Comparison of ENCODE assay signal across 8 cellular contexts in genomic region chr1:73674945-73675561, GRCh38.
DNase-seq lines count a peak whose midpoint lies in the region; ATAC-seq, FAIRE-seq and TF ChIP-seq lines count a peak whose summit lies in the region.

No MANE protein-coding gene starts in this region.

- FAIRE-seq in H54 (lab: Jason Lieb, UNC): peak; percentile 76

- H3K9me3 ChIP-seq in WERI-Rb-1 (ENCODE audit: severe bottlenecking) (no peaks in the 10 kb centered on the region), liver (ENCODE audit: control insufficient read depth in 4 of 4, low read length in 3 of 4) (no peaks in the 10 kb centered on the region)

- CTCF ChIA-PET in activated naive CD4-positive, alpha-beta T cell treated with anti-CD3 and anti-CD28 coated beads, Interleukin-2, amount 10 ng/mL, durations not matched to agents 7 days and 5 days (lab: Charles Lee): interaction anchor here (1.0 to 1.2 kb wide), 2 partner anchors 21 to 41 kb away, joined by 3 read pairs; no protein-coding TSS in a partner anchor

- ATAC-seq in HG03457 (IDR thresholded peaks at IDR 0.05; ENCODE audit: unreplicated experiment) (no peak), GM19455 (IDR thresholded peaks at IDR 0.05; ENCODE audit: unreplicated experiment) (no peak)

- TF ChIP-seq CTCF in WERI-Rb-1 (IDR thresholded peaks at IDR 0.05; ENCODE audit: low read depth, low read length) (peak; percentile 36), liver (IDR thresholded peaks at IDR 0.05; ENCODE audit: low read depth, low read length, missing input control) (peak; percentile 39)

- H3K27me3 Mint-ChIP-seq in activated naive CD4-positive, alpha-beta T cell treated with anti-CD3 and anti-CD28 coated beads, Interleukin-2, amount 10 ng/mL, durations not matched to agents 7 days and 5 days: no peaks in the 10 kb centered on the region

- no peak overlapping the region for H3K4me3 ChIP-seq in WERI-Rb-1 (ENCODE audit: low read depth, low read length)
- H3K4me3 ChIP-seq in liver (ENCODE audit: low read depth in 1 of 3, low read length in 3 of 3): no peak overlapping the region

- 3% methylated on average over 2 of the region's 2 CpGs for WGBS in liver

- no peaks in the 10 kb centered on the region for H3K4me1 ChIP-seq in liver (ENCODE audit: control insufficient read depth in 4 of 4, insufficient read depth in 4 of 4, low read length in 3 of 4)

- no peaks in the 10 kb centered on the region for H3K36me3 Mint-ChIP-seq in activated naive CD4-positive, alpha-beta T cell treated with anti-CD3 and anti-CD28 coated beads, Interleukin-2, amount 10 ng/mL, durations not matched to agents 7 days and 5 days

- no peak for TF ChIP-seq POLR2A in H54 (IDR thresholded peaks at IDR 0.05; ENCODE audit: low read depth, low read length)

- H3K27ac Mint-ChIP-seq in activated naive CD4-positive, alpha-beta T cell treated with anti-CD3 and anti-CD28 coated beads, Interleukin-2, amount 10 ng/mL, durations not matched to agents 7 days and 5 days: no peak overlapping the region

- no peaks in the 10 kb centered on the region for H3K27me3 ChIP-seq in WERI-Rb-1 (ENCODE audit: insufficient read depth, low read depth, severe bottlenecking)
- H3K27me3 ChIP-seq in liver (ENCODE audit: control insufficient read depth in 4 of 4, insufficient read depth in 4 of 4, low read length in 3 of 4): no peaks in the 10 kb centered on the region

- no peak overlapping the region for H3K4me3 Mint-ChIP-seq in activated naive CD4-positive, alpha-beta T cell treated with anti-CD3 and anti-CD28 coated beads, Interleukin-2, amount 10 ng/mL, durations not matched to agents 7 days and 5 days

- H3K36me3 ChIP-seq in WERI-Rb-1: no peaks in the 10 kb centered on the region
- no peaks in the 10 kb centered on the region for H3K36me3 ChIP-seq in liver (ENCODE audit: control insufficient read depth in 4 of 4, insufficient read depth in 3 of 4, low read depth in 1 of 4, low read length in 3 of 4)

- no peaks in the 10 kb centered on the region for H3K9me3 Mint-ChIP-seq in activated naive CD4-positive, alpha-beta T cell treated with anti-CD3 and anti-CD28 coated beads, Interleukin-2, amount 10 ng/mL, durations not matched to agents 7 days and 5 days

- no peaks in the 10 kb centered on the region for H3K4me1 Mint-ChIP-seq in activated naive CD4-positive, alpha-beta T cell treated with anti-CD3 and anti-CD28 coated beads, Interleukin-2, amount 10 ng/mL, durations not matched to agents 7 days and 5 days

- H3K27ac ChIP-seq in WERI-Rb-1: no peak overlapping the region
- H3K27ac ChIP-seq in liver (ENCODE audit: low read depth in 1 of 2, low read length in 2 of 2): no peak overlapping the region

- DNase-seq in DMS53 (lab: John Stamatoyannopoulos, UW) (peak; percentile 70), H54 (ENCODE audit: insufficient read length, low spot score) (no peak), NCI-H1417 treated with DMSO at 0.1 percent for 48 hours (lab: John Stamatoyannopoulos, UW) (peak; percentile 20), WERI-Rb-1 (no peak)
- no peak for DNase-seq in activated naive CD4-positive, alpha-beta T cell treated with anti-CD3 and anti-CD28 coated beads, Interleukin-2, amount 10 ng/mL, durations not matched to agents 7 days and 5 days

- peak; percentile 61 to 66 for TF ChIP-seq RAD21 in liver (IDR thresholded peaks at IDR 0.05)

- no peak overlapping the region for H3K9ac ChIP-seq in liver (ENCODE audit: low read depth in 1 of 2, low read length in 2 of 2)

TF ChIP-seq in liver, 16 proteins besides CTCF, POLR2A, EP300 and RAD21:
- no peak for TF ChIP-seq FOXA1 (IDR thresholded peaks at IDR 0.05)
- no peak for TF ChIP-seq MAX (IDR thresholded peaks at IDR 0.05)
- no peak for TF ChIP-seq ZBTB33 (IDR thresholded peaks at IDR 0.05)
- TF ChIP-seq HNF4A (conservative IDR thresholded peaks at IDR 0.05): no peak
- no peak for TF ChIP-seq FOXA2 (IDR thresholded peaks at IDR 0.05)
- no peak for TF ChIP-seq EGR1 (IDR thresholded peaks at IDR 0.05; ENCODE audit: low read depth in 2 of 2)
- TF ChIP-seq HNF4G (IDR thresholded peaks at IDR 0.05): no peak
- TF ChIP-seq YY1 (IDR thresholded peaks at IDR 0.05): no peak
- no peak for TF ChIP-seq SP1 (IDR thresholded peaks at IDR 0.05)
- TF ChIP-seq ATF3 (IDR thresholded peaks at IDR 0.05): no peak
- no peak for TF ChIP-seq JUND (IDR thresholded peaks at IDR 0.05)
TF ChIP-seq in liver: peak in this region for 0.

Comparison
In these comparisons a context has a peak if more than half of its experiments do, and no peak if none do; other contexts are left out.
1. DNase-seq: peak in DMS53 (single experiment) and NCI-H1417 treated with DMSO at 0.1 percent for 48 hours (single experiment); none in H54 (single experiment), WERI-Rb-1 (single experiment) and activated naive CD4-positive, alpha-beta T cell treated with anti-CD3 and anti-CD28 coated beads, Interleukin-2, amount 10 ng/mL, durations not matched to agents 7 days and 5 days (single experiment).